In the genomic region with DNA sequence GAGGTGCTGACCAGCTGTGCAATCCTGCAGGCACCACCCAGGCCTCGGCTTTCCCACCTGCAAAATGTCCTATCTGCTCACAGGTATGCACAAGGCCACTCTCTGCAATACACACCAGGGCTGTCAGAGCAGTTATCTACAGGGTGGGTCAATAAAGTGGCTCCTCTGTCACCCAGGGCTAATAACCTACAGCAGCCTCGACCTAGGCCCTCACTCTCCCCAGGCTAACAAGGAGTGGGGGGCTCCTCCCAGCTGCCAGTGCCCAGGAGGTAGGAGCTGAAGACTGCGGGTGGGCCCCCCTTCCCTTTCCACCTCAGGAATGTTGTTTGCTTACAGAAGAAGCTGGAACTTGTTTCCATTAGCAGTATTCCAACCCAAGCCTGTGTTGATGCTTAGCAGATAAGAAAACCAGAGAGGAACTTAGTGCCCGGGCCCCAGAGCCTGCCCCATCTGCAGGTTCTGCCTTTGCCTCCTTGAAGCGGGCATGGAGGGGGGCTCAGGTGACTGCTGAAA, we compare ENCODE assay signal across 10 cellular contexts. TPM values are rescaled to one million over a fixed set of nuclear protein-coding genes. Genes with fewer than 3 reads are reported as not detected.
DNase-seq lines count a peak whose midpoint lies in the region; ATAC-seq, FAIRE-seq and TF ChIP-seq lines count a peak whose summit lies in the region.
"Had no signal": no experiment of that assay in that cellular context is flagged by ENCODE, and none has a peak within 500 bp of the region (broad histone marks: within the 10 kb centered on the region; RNA-seq: fewer than 3 reads in every experiment).

No MANE protein-coding gene starts in this region.

- peak overlapping the region; percentile 24 for H3K9ac ChIP-seq in astrocyte (ENCODE audit: low read length)

- H3K27ac ChIP-seq in astrocyte (ENCODE audit: low read depth, low read length) = peak overlapping the region; percentile 35
- peak overlapping the region; percentile 17 to 80 (median 64) for H3K27ac ChIP-seq in tibial nerve

- no peak for ATAC-seq in memory B cell (ENCODE audit: low read depth)
- ATAC-seq in HG03159 (IDR thresholded peaks at IDR 0.05; ENCODE audit: unreplicated experiment) = no peak

- no peak overlapping the region for H2AFZ ChIP-seq in astrocyte (ENCODE audit: low read depth, low read length)

- 25 to 37% methylated on average over 4 to 5 of the region's 5 CpGs for WGBS in tibial nerve, 2 donors

- peaks cover 32% of the 10 kb centered on the region for H3K36me3 Mint-ChIP-seq in activated naive CD4-positive, alpha-beta T cell treated with anti-CD3 and anti-CD28 coated beads for 36 hours (ENCODE audit: low read depth)
- H3K36me3 Mint-ChIP-seq in astrocyte (ENCODE audit: low read depth, unreplicated experiment) (peaks cover 28% of the 10 kb centered on the region), memory B cell (peaks cover 21% of the 10 kb centered on the region)

- H3K4me3 ChIP-seq in astrocyte (ENCODE audit: insufficient read depth, low read depth, low read length) = no peak overlapping the region
- H3K4me3 ChIP-seq in tibial nerve = peak overlapping the region in 1 of 4 donors; percentile 15

- TF ChIP-seq CTCF in astrocyte (IDR thresholded peaks at IDR 0.05; ENCODE audit: insufficient read depth, low read depth, low read length) = no peak
- TF ChIP-seq CTCF in tibial nerve (IDR thresholded peaks at IDR 0.05) = no peak

- H3K4me1 ChIP-seq in astrocyte (ENCODE audit: insufficient read depth, low read length) (peaks cover 91% of the 10 kb centered on the region), tibial nerve (peaks cover 0 to 97% (median 79%) of the 10 kb centered on the region in 4 donors)

- H3K4me2 ChIP-seq in astrocyte (ENCODE audit: low read length) = peak overlapping the region; percentile 77

- H3K79me2 ChIP-seq in astrocyte (ENCODE audit: insufficient read depth, low read length) = peaks cover 99% of the 10 kb centered on the region

- H3K9me3 ChIP-seq in astrocyte (ENCODE audit: insufficient read depth, low read depth, low read length) (no peaks in the 10 kb centered on the region), tibial nerve (no peaks in the 10 kb centered on the region)

- TF ChIP-seq POLR2A in tibial nerve (IDR thresholded peaks at IDR 0.05) (no peak), H54 (IDR thresholded peaks at IDR 0.05; ENCODE audit: low read depth, low read length) (no peak)

- H3K27ac Mint-ChIP-seq in activated naive CD4-positive, alpha-beta T cell treated with anti-CD3 and anti-CD28 coated beads for 36 hours = peak overlapping the region; percentile 96
- H3K27ac Mint-ChIP-seq in astrocyte (ENCODE audit: unreplicated experiment) (peak overlapping the region; percentile 75), memory B cell (peak overlapping the region; percentile 94)

- no peaks in the 10 kb centered on the region for H3K27me3 Mint-ChIP-seq in activated naive CD4-positive, alpha-beta T cell treated with anti-CD3 and anti-CD28 coated beads for 36 hours (ENCODE audit: low read depth)
- H3K27me3 Mint-ChIP-seq in astrocyte (ENCODE audit: low read depth, unreplicated experiment) = no peaks in the 10 kb centered on the region
- no peaks in the 10 kb centered on the region for H3K27me3 Mint-ChIP-seq in memory B cell

- no peaks in the 10 kb centered on the region for H3K9me3 Mint-ChIP-seq in activated naive CD4-positive, alpha-beta T cell treated with anti-CD3 and anti-CD28 coated beads for 36 hours
- H3K9me3 Mint-ChIP-seq in astrocyte (ENCODE audit: unreplicated experiment) = no peaks in the 10 kb centered on the region
- no peaks in the 10 kb centered on the region for H3K9me3 Mint-ChIP-seq in memory B cell

- H3K4me1 Mint-ChIP-seq in activated naive CD4-positive, alpha-beta T cell treated with anti-CD3 and anti-CD28 coated beads for 36 hours (ENCODE audit: low read depth) = peaks cover 99% of the 10 kb centered on the region
- H3K4me1 Mint-ChIP-seq in astrocyte (ENCODE audit: low read depth, unreplicated experiment) = peaks cover 84% of the 10 kb centered on the region
- peaks cover 75% of the 10 kb centered on the region for H3K4me1 Mint-ChIP-seq in memory B cell

- CTCF ChIA-PET in activated naive CD4-positive, alpha-beta T cell treated with anti-CD3 and anti-CD28 coated beads for 36 hours (lab: Charles Lee) = interaction anchor here (1.7 kb wide), 1 partner anchor 23 kb away, joined by 6 read pairs; no protein-coding TSS in a partner anchor

- H3K27me3 ChIP-seq in astrocyte (ENCODE audit: insufficient read depth, low read length) = no peaks in the 10 kb centered on the region
- no peaks in the 10 kb centered on the region for H3K27me3 ChIP-seq in tibial nerve

- H4K20me1 ChIP-seq in astrocyte (ENCODE audit: insufficient read depth, low read length) = peaks cover 99% of the 10 kb centered on the region

- no peak for TF ChIP-seq EP300 in tibial nerve (IDR thresholded peaks at IDR 0.05)

- no peak for DNase-seq in activated naive CD4-positive, alpha-beta T cell treated with anti-CD3 and anti-CD28 coated beads for 36 hours
- no peak for DNase-seq in activated naive CD4-positive, alpha-beta T cell treated with anti-CD3 and anti-CD28 coated beads, Interleukin-2, amount 50 U/mL, for 16 hours
- peak; percentile 71 for DNase-seq in astrocyte (ENCODE audit: low read depth)
- DNase-seq in memory B cell (ENCODE audit: low spot score in 2 of 2) = no peak
- DNase-seq in tibial nerve (ENCODE audit: low spot score in 2 of 2) = no peak
- no peak for DNase-seq in NCI-H748 treated with DMSO at 0.1 percent for 48 hours (lab: John Stamatoyannopoulos, UW)
- DNase-seq in H54 (ENCODE audit: insufficient read length, low spot score) = no peak
- DNase-seq: stimulated activated CD4-positive, alpha-beta T cell treated with anti-CD3 and anti-CD28 coated beads, Interleukin-15, amount 100 ng/mL, for 24 hours had no signal

- H3K36me3 ChIP-seq in astrocyte (ENCODE audit: insufficient read depth, low read length) (peaks cover 24% of the 10 kb centered on the region), tibial nerve (peaks cover 0 to 4% (median 0%) of the 10 kb centered on the region in 3 donors)

- FAIRE-seq in astrocyte (lab: Jason Lieb, UNC) (no peak), H54 (lab: Jason Lieb, UNC) (no peak)
- FAIRE-seq: TTC549 had no signal

- H3K4me3 Mint-ChIP-seq in activated naive CD4-positive, alpha-beta T cell treated with anti-CD3 and anti-CD28 coated beads for 36 hours = no peak overlapping the region
- H3K4me3 Mint-ChIP-seq in astrocyte (ENCODE audit: unreplicated experiment) (no peak overlapping the region), memory B cell (peak overlapping the region; percentile 43)

- intact Hi-C loops in activated naive CD4-positive, alpha-beta T cell treated with anti-CD3 and anti-CD28 coated beads for 36 hours (cut with micrococcal nuclease) = loop anchor here (10.0 kb wide), 1 partner anchor 874 kb away; no protein-coding TSS in a partner anchor

RNA-seq across cellular contexts. Expression of a gene that starts 26.8 kb away (rescaled TPM):
- 100 to 1,000 TPM; 574 to 625 TPM for total RNA-seq in activated naive CD4-positive, alpha-beta T cell treated with anti-CD3 and anti-CD28 coated beads for 36 hours
- 2,278 and 2,469 TPM in 2 replicates for total RNA-seq in astrocyte
- total RNA-seq in tibial nerve = 100 to 1,000 TPM; 361 to 406 (median 386) TPM
